Comparison of ENCODE assay signal across 11 cellular contexts in the genomic region with DNA sequence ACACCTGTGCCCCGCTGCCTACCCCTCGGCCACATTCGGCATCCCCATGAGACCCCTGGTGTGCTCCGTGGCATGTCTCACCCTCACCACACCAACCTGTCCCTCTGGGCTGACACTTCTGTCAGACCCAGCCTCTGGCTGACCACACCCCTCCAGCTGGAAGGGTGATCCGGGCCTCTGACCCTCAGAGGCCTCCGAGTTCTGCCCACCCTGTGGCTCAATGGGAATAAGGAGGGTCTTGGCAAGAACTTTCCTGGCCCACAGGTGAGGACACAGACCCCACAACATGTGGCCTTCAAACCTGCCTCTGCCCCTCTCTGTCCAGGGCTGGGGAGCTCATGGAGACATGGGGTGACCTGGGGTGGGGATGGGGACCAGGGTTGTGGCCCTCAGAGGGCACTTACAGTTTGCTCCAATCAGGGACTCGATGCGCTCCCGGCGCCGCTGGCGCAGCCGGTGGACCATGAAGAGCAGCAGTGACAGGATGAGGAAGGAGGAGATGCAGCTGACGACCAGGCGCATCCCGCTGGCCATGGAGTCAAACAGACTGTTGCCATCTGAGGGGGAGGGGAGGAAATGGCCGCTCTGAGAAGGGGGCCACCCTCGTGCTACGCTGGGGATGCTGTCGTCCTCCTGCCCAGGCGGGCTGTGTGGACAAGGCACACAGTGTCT.
"Had no signal": no experiment of that assay in that cellular context is flagged by ENCODE, and none has a peak within 500 bp of the region (broad histone marks: within the 10 kb centered on the region; RNA-seq: fewer than 3 reads in every experiment).

No MANE protein-coding gene starts in this region.

- DNase-seq: activated CD4-positive, alpha-beta T cell treated with anti-CD3 and anti-CD28 coated beads for 36 hours; foreskin melanocyte; stimulated activated CD4-positive, alpha-beta T cell treated with anti-CD3 and anti-CD28 coated beads, Interleukin-1b, Interleukin-23, amount 100 ng/mL, for 48 hours; stimulated activated naive B cell treated with anti-CD40 and anti-IgM and Interleukin-4, amounts not matched to agents 10 μg/mL and 1 μg/mL and 100 μg/mL, for 72 hours; substantia nigra; T-helper 9 cell; trophoblast cell had no signal

- H3K4me3 Mint-ChIP-seq: activated CD4-positive, alpha-beta T cell treated with anti-CD3 and anti-CD28 coated beads for 36 hours; stimulated activated naive B cell treated with anti-CD40 and anti-IgM and Interleukin-4, amounts not matched to agents 10 μg/mL and 1 μg/mL and 100 μg/mL, for 72 hours had no signal

- H3K9me3 Mint-ChIP-seq: activated T-helper 2 cell treated with anti-CD3 and anti-CD28 coated beads, Interferon-gamma antibody, Interleukin-2, Interleukin-4, amounts not matched to agents 10 μg/mL and 5 μg/mL and 100 μg/mL, durations not matched to agents 14 hours and 24 hours and 36 hours; stimulated activated naive B cell treated with anti-CD40 and anti-IgM and Interleukin-4, amounts not matched to agents 10 μg/mL and 1 μg/mL and 100 μg/mL, for 72 hours had no signal

- H3K4me1 Mint-ChIP-seq: activated CD4-positive, alpha-beta T cell treated with anti-CD3 and anti-CD28 coated beads for 36 hours; stimulated activated naive B cell treated with anti-CD40 and anti-IgM and Interleukin-4, amounts not matched to agents 10 μg/mL and 1 μg/mL and 100 μg/mL, for 72 hours had no signal

- H3K27ac Mint-ChIP-seq: activated CD4-positive, alpha-beta T cell treated with anti-CD3 and anti-CD28 coated beads for 36 hours; activated T-helper 2 cell treated with anti-CD3 and anti-CD28 coated beads, Interferon-gamma antibody, Interleukin-2, Interleukin-4, amounts not matched to agents 10 μg/mL and 5 μg/mL and 100 μg/mL, durations not matched to agents 14 hours and 24 hours and 36 hours; stimulated activated naive B cell treated with anti-CD40 and anti-IgM and Interleukin-4, amounts not matched to agents 10 μg/mL and 1 μg/mL and 100 μg/mL, for 72 hours had no signal

- H3K27ac ChIP-seq: left ventricle myocardium inferior, neutrophil, right atrium auricular region had no signal

- H3K4me3 ChIP-seq: left ventricle myocardium inferior, right atrium auricular region had no signal

- ATAC-seq: activated CD4-positive, alpha-beta T cell treated with anti-CD3 and anti-CD28 coated beads for 36 hours; stimulated activated naive B cell treated with anti-CD40 and anti-IgM and Interleukin-4, amounts not matched to agents 10 μg/mL and 1 μg/mL and 100 μg/mL, for 72 hours had no signal

- H3K27me3 Mint-ChIP-seq: activated CD4-positive, alpha-beta T cell treated with anti-CD3 and anti-CD28 coated beads for 36 hours; stimulated activated naive B cell treated with anti-CD40 and anti-IgM and Interleukin-4, amounts not matched to agents 10 μg/mL and 1 μg/mL and 100 μg/mL, for 72 hours had no signal

- H3K4me1 ChIP-seq: right atrium auricular region had no signal

- H3K27me3 ChIP-seq: neutrophil, right atrium auricular region had no signal

- H3K9me3 ChIP-seq: left ventricle myocardium inferior, neutrophil, right atrium auricular region had no signal
